ENCODE assay signal across 1 cellular context in the genomic region with DNA sequence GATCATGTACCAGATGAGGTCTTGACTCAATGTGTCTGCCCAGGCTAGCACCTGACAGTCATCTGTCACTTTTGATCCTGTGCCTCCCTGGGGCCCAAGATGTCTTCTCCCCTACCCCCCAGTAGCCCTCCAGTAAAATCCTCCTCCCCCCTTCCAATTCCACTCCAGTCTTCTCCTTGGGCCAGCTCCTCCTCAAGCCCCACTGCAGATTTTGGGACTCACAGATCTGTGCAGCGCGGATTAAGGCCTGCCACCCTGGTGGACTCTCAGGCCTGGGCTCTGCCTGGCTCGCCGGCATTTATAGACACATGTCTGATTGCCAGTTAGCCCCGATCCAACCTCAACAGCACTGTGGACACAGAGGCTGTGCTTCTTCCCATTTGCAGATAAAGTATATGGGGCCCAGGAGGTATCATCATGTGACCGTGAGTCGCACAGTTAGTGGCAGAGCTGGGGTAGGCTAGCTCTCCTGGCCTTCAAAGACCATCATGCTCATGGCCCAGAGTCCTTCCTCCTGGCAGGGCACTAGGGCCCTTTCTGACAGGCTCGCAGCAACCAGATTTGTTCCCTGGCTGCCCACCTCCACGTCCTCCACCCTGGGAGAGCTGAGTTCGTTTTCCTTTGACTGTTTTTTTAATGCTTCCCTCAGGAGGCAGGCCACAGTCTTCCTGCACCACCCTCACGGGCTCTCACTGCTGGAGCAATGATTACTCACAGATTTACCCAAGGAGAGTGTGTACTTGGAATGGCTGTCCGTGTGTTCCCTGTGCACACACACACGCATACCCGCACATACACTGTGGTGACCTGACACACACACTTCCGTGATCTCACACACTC.
TF ChIP-seq lines count a peak whose summit lies in the region.

No MANE protein-coding gene starts in this region.

TF ChIP-seq in SK-N-SH treated with all-trans-retinoic acid at 6 μM for 48 hours, 23 proteins besides CTCF, POLR2A, EP300 and RAD21:
- no peak for TF ChIP-seq BACH2 (CRISPR knock-in tag; IDR thresholded peaks at IDR 0.05; ENCODE audit: borderline replicate concordance)
- no peak for TF ChIP-seq TCF4 (CRISPR knock-in tag; IDR thresholded peaks at IDR 0.05; ENCODE audit: borderline replicate concordance)
